11 cellular contexts compared by ENCODE assay signal in the genomic region with DNA sequence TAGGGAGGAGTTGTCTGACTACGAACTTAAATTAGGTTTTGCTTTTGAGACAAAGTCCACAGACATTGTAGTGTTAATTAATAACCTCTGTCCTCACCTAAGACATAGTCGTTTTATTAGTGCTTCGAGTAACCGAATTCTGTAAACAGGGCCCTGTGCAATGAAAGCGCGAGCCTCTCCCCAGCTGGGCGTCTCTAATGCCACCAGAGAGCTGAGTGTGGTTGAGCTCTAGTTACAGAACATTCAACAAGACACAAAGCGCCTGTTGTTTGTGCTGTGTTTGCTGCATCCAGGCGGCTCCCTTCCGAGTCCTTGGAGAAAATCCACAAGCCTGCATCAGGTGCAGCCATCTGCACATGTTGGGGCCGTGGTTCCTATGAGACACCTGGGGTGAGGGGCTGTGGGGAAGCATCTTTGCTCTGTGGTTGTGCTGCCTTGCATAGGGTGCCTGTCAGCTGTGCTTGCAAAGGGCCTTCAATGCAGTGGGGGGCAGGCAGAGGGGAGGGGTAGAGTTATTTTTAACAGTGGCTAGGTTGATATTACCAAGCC.
A peak's percentile ranks its signal among the peaks of the same experiment; 100 is the strongest.
DNase-seq lines count a peak whose midpoint lies in the region; ATAC-seq and TF ChIP-seq lines count a peak whose summit lies in the region.
"Had no signal": no experiment of that assay in that cellular context is flagged by ENCODE, and none has a peak within 500 bp of the region (broad histone marks: within the 10 kb centered on the region; RNA-seq: fewer than 3 reads in every experiment).

No MANE protein-coding gene starts in this region.

- H3K4me1 ChIP-seq in liver (ENCODE audit: control insufficient read depth in 4 of 4, insufficient read depth in 4 of 4, low read length in 3 of 4) (peaks cover 9 to 26% (median 21%) of the 10 kb centered on the region in 4 donors), testis (peaks cover 5% of the 10 kb centered on the region)

- ATAC-seq in GM19035 (IDR thresholded peaks at IDR 0.05; ENCODE audit: unreplicated experiment): no peak

- 23% methylated on average over 11 of the region's 11 CpGs for whole genome bisulfite sequencing in liver
- WGBS in testis, 2 donors: 72 to 80% methylated on average over 8 to 11 of the region's 11 CpGs

- peak; percentile 26 to 51 for DNase-seq in NCI-H2081 (lab: John Stamatoyannopoulos, UW)
- no peak for DNase-seq in NCI-H2081 treated with DMSO at 0.1 percent for 48 hours (lab: John Stamatoyannopoulos, UW)
- DNase-seq in UCSD-AML1 (lab: John Stamatoyannopoulos, UW; ENCODE audit: unreplicated experiment): peak; percentile 43
- peak; percentile 73 for DNase-seq in testis
- DNase-seq in RWPE1 (ENCODE audit: low spot score): no peak
- no peak for DNase-seq in HuH-7.5 (ENCODE audit: low spot score)
- DNase-seq: activated CD4-positive, CD25-positive, alpha-beta regulatory T cell treated with anti-CD3 and anti-CD28 coated beads, Interleukin-2, amount 50 U/mL, for 72 hours; activated naive CD8-positive, alpha-beta T cell treated with anti-CD3 and anti-CD28 coated beads for 36 hours; IMR-90 had no signal

- intact Hi-C loops in testis (cut with DNase I; ENCODE audit: low total_unique reads): no loop called here

- no peak for TF ChIP-seq CTCF in liver (IDR thresholded peaks at IDR 0.05; ENCODE audit: low read depth, low read length, missing input control)
- no peak for TF ChIP-seq CTCF in testis (IDR thresholded peaks at IDR 0.05)
- TF ChIP-seq CTCF in RWPE1 (conservative IDR thresholded peaks at IDR 0.05; ENCODE audit: low read depth): no peak

- H3K4me3 ChIP-seq in liver (ENCODE audit: low read depth in 1 of 3, low read length in 3 of 3) (peak overlapping the region in 1 of 3 donors; percentile 6), testis (no peak overlapping the region)

- CTCF ChIA-PET in RWPE1 (lab: Yijun Ruan, JAX): no interaction called here

- no peaks in the 10 kb centered on the region for H3K36me3 ChIP-seq in liver (ENCODE audit: control insufficient read depth in 4 of 4, insufficient read depth in 3 of 4, low read depth in 1 of 4, low read length in 3 of 4)
- no peaks in the 10 kb centered on the region for H3K36me3 ChIP-seq in testis (ENCODE audit: low read depth, missing control alignments)

- peak overlapping the region in 1 of 2 donors; percentile 36 for H3K9ac ChIP-seq in liver (ENCODE audit: low read depth in 1 of 2, low read length in 2 of 2)

- peak; percentile 30 to 51 for TF ChIP-seq RAD21 in liver (IDR thresholded peaks at IDR 0.05)

- H3K27ac ChIP-seq in liver (ENCODE audit: low read depth in 1 of 2, low read length in 2 of 2) (peak overlapping the region; percentile 37 to 66), testis (peak overlapping the region; percentile 8 to 62), RWPE1 (no peak overlapping the region)

- no peaks in the 10 kb centered on the region for H3K27me3 ChIP-seq in liver (ENCODE audit: control insufficient read depth in 4 of 4, insufficient read depth in 4 of 4, low read length in 3 of 4)
- no peaks in the 10 kb centered on the region for H3K27me3 ChIP-seq in testis

- H3K9me3 ChIP-seq in liver (ENCODE audit: control insufficient read depth in 4 of 4, low read length in 3 of 4): no peaks in the 10 kb centered on the region
- H3K9me3 ChIP-seq in testis: no peaks in the 10 kb centered on the region

- TF ChIP-seq POLR2A in testis (IDR thresholded peaks at IDR 0.05): no peak

- POLR2A ChIA-PET in RWPE1 (lab: Yijun Ruan, JAX; ENCODE audit: low non-redundant PET): no interaction called here

TF ChIP-seq in liver, 16 proteins besides CTCF, POLR2A, EP300 and RAD21:
- peak; percentile 32 for TF ChIP-seq NR2F2 (IDR thresholded peaks at IDR 0.05)
- TF ChIP-seq, protein P1, sequence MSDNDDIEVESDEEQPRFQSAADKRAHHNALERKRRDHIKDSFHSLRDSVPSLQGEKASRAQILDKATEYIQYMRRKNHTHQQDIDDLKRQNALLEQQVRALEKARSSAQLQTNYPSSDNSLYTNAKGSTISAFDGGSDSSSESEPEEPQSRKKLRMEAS (IDR thresholded peaks at IDR 0.05): peak; percentile 41
- peak; percentile 78 for TF ChIP-seq FOXA2 (IDR thresholded peaks at IDR 0.05)
- TF ChIP-seq GABPA (IDR thresholded peaks at IDR 0.05 in 1 of 2, conservative IDR thresholded peaks at IDR 0.05 in 1 of 2): no peak
- TF ChIP-seq, protein P2, sequence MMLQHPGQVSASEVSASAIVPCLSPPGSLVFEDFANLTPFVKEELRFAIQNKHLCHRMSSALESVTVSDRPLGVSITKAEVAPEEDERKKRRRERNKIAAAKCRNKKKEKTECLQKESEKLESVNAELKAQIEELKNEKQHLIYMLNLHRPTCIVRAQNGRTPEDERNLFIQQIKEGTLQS (IDR thresholded peaks at IDR 0.05): no peak
- TF ChIP-seq SP1 (IDR thresholded peaks at IDR 0.05): peak; percentile 89
- peak; percentile 62 for TF ChIP-seq TAF1 (conservative IDR thresholded peaks at IDR 0.05)
- TF ChIP-seq HNF4G (IDR thresholded peaks at IDR 0.05): peak; percentile 57
- peak; percentile 37 for TF ChIP-seq YY1 (IDR thresholded peaks at IDR 0.05)
- TF ChIP-seq, protein P3, sequence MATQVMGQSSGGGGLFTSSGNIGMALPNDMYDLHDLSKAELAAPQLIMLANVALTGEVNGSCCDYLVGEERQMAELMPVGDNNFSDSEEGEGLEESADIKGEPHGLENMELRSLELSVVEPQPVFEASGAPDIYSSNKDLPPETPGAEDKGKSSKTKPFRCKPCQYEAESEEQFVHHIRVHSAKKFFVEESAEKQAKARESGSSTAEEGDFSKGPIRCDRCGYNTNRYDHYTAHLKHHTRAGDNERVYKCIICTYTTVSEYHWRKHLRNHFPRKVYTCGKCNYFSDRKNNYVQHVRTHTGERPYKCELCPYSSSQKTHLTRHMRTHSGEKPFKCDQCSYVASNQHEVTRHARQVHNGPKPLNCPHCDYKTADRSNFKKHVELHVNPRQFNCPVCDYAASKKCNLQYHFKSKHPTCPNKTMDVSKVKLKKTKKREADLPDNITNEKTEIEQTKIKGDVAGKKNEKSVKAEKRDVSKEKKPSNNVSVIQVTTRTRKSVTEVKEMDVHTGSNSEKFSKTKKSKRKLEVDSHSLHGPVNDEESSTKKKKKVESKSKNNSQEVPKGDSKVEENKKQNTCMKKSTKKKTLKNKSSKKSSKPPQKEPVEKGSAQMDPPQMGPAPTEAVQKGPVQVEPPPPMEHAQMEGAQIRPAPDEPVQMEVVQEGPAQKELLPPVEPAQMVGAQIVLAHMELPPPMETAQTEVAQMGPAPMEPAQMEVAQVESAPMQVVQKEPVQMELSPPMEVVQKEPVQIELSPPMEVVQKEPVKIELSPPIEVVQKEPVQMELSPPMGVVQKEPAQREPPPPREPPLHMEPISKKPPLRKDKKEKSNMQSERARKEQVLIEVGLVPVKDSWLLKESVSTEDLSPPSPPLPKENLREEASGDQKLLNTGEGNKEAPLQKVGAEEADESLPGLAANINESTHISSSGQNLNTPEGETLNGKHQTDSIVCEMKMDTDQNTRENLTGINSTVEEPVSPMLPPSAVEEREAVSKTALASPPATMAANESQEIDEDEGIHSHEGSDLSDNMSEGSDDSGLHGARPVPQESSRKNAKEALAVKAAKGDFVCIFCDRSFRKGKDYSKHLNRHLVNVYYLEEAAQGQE (IDR thresholded peaks at IDR 0.05): peak; percentile 39
- TF ChIP-seq RXRA (IDR thresholded peaks at IDR 0.05): peak; percentile 72
- TF ChIP-seq HNF4A (conservative IDR thresholded peaks at IDR 0.05): peak; percentile 81 to 89
- TF ChIP-seq EGR1 (IDR thresholded peaks at IDR 0.05; ENCODE audit: low read depth in 2 of 2): no peak
- TF ChIP-seq, protein P4, sequence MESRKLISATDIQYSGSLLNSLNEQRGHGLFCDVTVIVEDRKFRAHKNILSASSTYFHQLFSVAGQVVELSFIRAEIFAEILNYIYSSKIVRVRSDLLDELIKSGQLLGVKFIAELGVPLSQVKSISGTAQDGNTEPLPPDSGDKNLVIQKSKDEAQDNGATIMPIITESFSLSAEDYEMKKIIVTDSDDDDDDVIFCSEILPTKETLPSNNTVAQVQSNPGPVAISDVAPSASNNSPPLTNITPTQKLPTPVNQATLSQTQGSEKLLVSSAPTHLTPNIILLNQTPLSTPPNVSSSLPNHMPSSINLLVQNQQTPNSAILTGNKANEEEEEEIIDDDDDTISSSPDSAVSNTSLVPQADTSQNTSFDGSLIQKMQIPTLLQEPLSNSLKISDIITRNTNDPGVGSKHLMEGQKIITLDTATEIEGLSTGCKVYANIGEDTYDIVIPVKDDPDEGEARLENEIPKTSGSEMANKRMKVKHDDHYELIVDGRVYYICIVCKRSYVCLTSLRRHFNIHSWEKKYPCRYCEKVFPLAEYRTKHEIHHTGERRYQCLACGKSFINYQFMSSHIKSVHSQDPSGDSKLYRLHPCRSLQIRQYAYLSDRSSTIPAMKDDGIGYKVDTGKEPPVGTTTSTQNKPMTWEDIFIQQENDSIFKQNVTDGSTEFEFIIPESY (IDR thresholded peaks at IDR 0.05): no peak
- TF ChIP-seq JUND (IDR thresholded peaks at IDR 0.05): peak in 1 of 2 donors; percentile 62
- TF ChIP-seq FOXA1 (IDR thresholded peaks at IDR 0.05): no peak

Comparison
In these comparisons a context has a peak if more than half of its experiments do, and no peak if none do; other contexts are left out.
1. DNase-seq: peak in NCI-H2081 (2 of 2), UCSD-AML1 (single experiment) and testis (single experiment); none in NCI-H2081 treated with DMSO at 0.1 percent for 48 hours (single experiment), RWPE1 (single experiment) and HuH-7.5 (single experiment).